25 cellular contexts compared by ENCODE assay signal in genomic region chr1:68188644-68189340, GRCh38. TPM values are rescaled to one million over a fixed set of nuclear protein-coding genes. Genes with fewer than 3 reads are reported as not detected.
DNase-seq lines count a peak whose midpoint lies in the region; ATAC-seq and TF ChIP-seq lines count a peak whose summit lies in the region.
"Had no signal": no experiment of that assay in that cellular context is flagged by ENCODE, and none has a peak within 500 bp of the region (broad histone marks: within the 10 kb centered on the region; RNA-seq: fewer than 3 reads in every experiment).

No MANE protein-coding gene starts in this region.

- H3K4me1 Mint-ChIP-seq in osteocyte (ENCODE audit: unreplicated experiment), result peaks cover 32% of the 10 kb centered on the region
- H3K4me1 Mint-ChIP-seq: stimulated activated naive CD8-positive, alpha-beta T cell treated with anti-CD3 and anti-CD28 coated beads, Interleukin-15, amount 100 ng/mL, for 72 hours had no signal

- H3K27ac Mint-ChIP-seq in osteocyte (ENCODE audit: unreplicated experiment), result peak overlapping the region; percentile 93
- H3K27ac Mint-ChIP-seq: nephron; stimulated activated naive CD8-positive, alpha-beta T cell treated with anti-CD3 and anti-CD28 coated beads, Interleukin-15, amount 100 ng/mL, for 72 hours had no signal

- no peak overlapping the region for H3K4me3 ChIP-seq in ACC112 (ENCODE audit: low read depth, low read length)
- H3K4me3 ChIP-seq in adipocyte (ENCODE audit: low read length), result no peak overlapping the region
- H3K4me3 ChIP-seq in fibroblast of villous mesenchyme (ENCODE audit: low read depth, low read length), result peak overlapping the region; percentile 31
- H3K4me3 ChIP-seq: BLaER1 treated with 17β-estradiol and CSF1 and Interleukin-3, amounts not matched to agents 10 nM and 100 nM; breast epithelium; dorsolateral prefrontal cortex; gastrocnemius medialis; spleen had no signal

- peak overlapping the region; percentile 33 for H3K27ac ChIP-seq in ACC112 (ENCODE audit: low read depth, low read length)
- H3K27ac ChIP-seq: BLaER1 treated with 17β-estradiol and CSF1 and Interleukin-3, amounts not matched to agents 10 nM and 100 nM; breast epithelium; epithelial cell of prostate; gastrocnemius medialis; RWPE1 had no signal

- H3K27me3 Mint-ChIP-seq in osteocyte (ENCODE audit: unreplicated experiment), result no peaks in the 10 kb centered on the region
- H3K27me3 Mint-ChIP-seq: stimulated activated naive CD8-positive, alpha-beta T cell treated with anti-CD3 and anti-CD28 coated beads, Interleukin-15, amount 100 ng/mL, for 72 hours had no signal

- no peak overlapping the region for H2AFZ ChIP-seq in ACC112 (ENCODE audit: low read length, unreplicated experiment)

- no peaks in the 10 kb centered on the region for H3K9me3 ChIP-seq in adipocyte (ENCODE audit: control insufficient read depth, low read length)
- H3K9me3 ChIP-seq: breast epithelium, gastrocnemius medialis, spleen had no signal

- no peak for TF ChIP-seq CTCF in fibroblast of villous mesenchyme (IDR thresholded peaks at IDR 0.05; ENCODE audit: insufficient read depth, low read depth, low read length)
- TF ChIP-seq CTCF in osteocyte (IDR thresholded peaks at IDR 0.05), result no peak

- H3K9ac ChIP-seq in adipocyte (ENCODE audit: low read length), result no peak overlapping the region
- H3K9ac ChIP-seq: BLaER1 treated with 17β-estradiol and CSF1 and Interleukin-3, amounts not matched to agents 10 nM and 100 nM had no signal

- peaks cover 58% of the 10 kb centered on the region for H3K36me3 Mint-ChIP-seq in osteocyte (ENCODE audit: unreplicated experiment)

- peaks cover 11% of the 10 kb centered on the region for H3K4me1 ChIP-seq in ACC112 (ENCODE audit: control insufficient read depth, insufficient read depth, low read length, unreplicated experiment)
- peaks cover 19% of the 10 kb centered on the region for H3K4me1 ChIP-seq in adipocyte (ENCODE audit: control insufficient read depth, insufficient read depth, low read length)
- H3K4me1 ChIP-seq: BLaER1 treated with 17β-estradiol and CSF1 and Interleukin-3, amounts not matched to agents 10 nM and 100 nM; breast epithelium; gastrocnemius medialis; spleen had no signal

- peaks cover 25% of the 10 kb centered on the region for H3K36me3 ChIP-seq in ACC112 (ENCODE audit: insufficient read depth, low read length)
- peaks cover 30% of the 10 kb centered on the region for H3K36me3 ChIP-seq in adipocyte (ENCODE audit: control insufficient read depth, insufficient read depth, low read length, severe bottlenecking)
- H3K36me3 ChIP-seq: BLaER1 treated with 17β-estradiol and CSF1 and Interleukin-3, amounts not matched to agents 10 nM and 100 nM; breast epithelium had no signal

- no peak for ATAC-seq in GM19395 (IDR thresholded peaks at IDR 0.05; ENCODE audit: unreplicated experiment)
- ATAC-seq: gastrocnemius medialis; HCT116; stimulated activated naive CD8-positive, alpha-beta T cell treated with anti-CD3 and anti-CD28 coated beads, Interleukin-15, amount 100 ng/mL, for 72 hours had no signal

- H3K27me3 ChIP-seq in ACC112 (ENCODE audit: insufficient read depth, low read length) (no peaks in the 10 kb centered on the region), adipocyte (replicated peaks; ENCODE audit: control insufficient read depth, insufficient read depth, low read length) (no peaks in the 10 kb centered on the region)
- H3K27me3 ChIP-seq: BLaER1 treated with 17β-estradiol and CSF1 and Interleukin-3, amounts not matched to agents 10 nM and 100 nM; breast epithelium; dorsolateral prefrontal cortex; gastrocnemius medialis; spleen had no signal

- H3K9me3 Mint-ChIP-seq in osteocyte (ENCODE audit: unreplicated experiment), result peaks cover 4% of the 10 kb centered on the region
- H3K9me3 Mint-ChIP-seq: nephron; stimulated activated naive CD8-positive, alpha-beta T cell treated with anti-CD3 and anti-CD28 coated beads, Interleukin-15, amount 100 ng/mL, for 72 hours had no signal

- H3K4me3 Mint-ChIP-seq in osteocyte (ENCODE audit: unreplicated experiment), result no peak overlapping the region
- H3K4me3 Mint-ChIP-seq: nephron; stimulated activated naive CD8-positive, alpha-beta T cell treated with anti-CD3 and anti-CD28 coated beads, Interleukin-15, amount 100 ng/mL, for 72 hours had no signal

- peaks cover 4% of the 10 kb centered on the region for H3K79me2 ChIP-seq in ACC112 (ENCODE audit: control insufficient read depth, insufficient read depth, low read length, unreplicated experiment)

- peak; percentile 32 for DNase-seq in adipocyte (ENCODE audit: low read depth)
- DNase-seq in fibroblast of villous mesenchyme (ENCODE audit: low read depth), result peak; percentile 61
- DNase-seq in osteocyte (ENCODE audit: extremely low spot score, unreplicated experiment), result no peak
- no peak for DNase-seq in HPDE6-E6E7 (ENCODE audit: extremely low spot score)
- no peak for DNase-seq in T-helper 9 cell
- no peak for DNase-seq in posterior vena cava (ENCODE audit: low spot score)
- DNase-seq: activated CD4-positive, alpha-beta T cell treated with anti-CD3 and anti-CD28 coated beads for 1 hour; dorsolateral prefrontal cortex; gastrocnemius medialis; Karpas-422; kidney glomerular epithelial cell; NCI-H1105 treated with DMSO at 0.1 percent for 48 hours; NCI-H526; spleen; stimulated activated CD4-positive, alpha-beta T cell treated with anti-CD3 and anti-CD28 coated beads, Interleukin-4, amount 100 ng/mL, for 24 hours; stimulated activated naive CD8-positive, alpha-beta T cell treated with anti-CD3 and anti-CD28 coated beads, Interleukin-15, amount 100 ng/mL, for 72 hours had no signal

- intact Hi-C loops in posterior vena cava (cut with DNase I), result no loop called here

RNA-seq across cellular contexts. Expression of gene WLS, which starts 43.5 kb away (rescaled TPM):
- total RNA-seq in fibroblast of villous mesenchyme, result 66.1 and 83.8 TPM in 2 replicates
- 334 and 341 TPM in 2 replicates for total RNA-seq in osteocyte
- total RNA-seq in posterior vena cava, result 10 to 100 TPM; 53.3 to 83.6 TPM
- total RNA-seq: activated CD8-positive, alpha-beta memory T cell treated with anti-CD3 and anti-CD28 coated beads for 36 hours had no signal

Comparison
In these comparisons a context has a peak if more than half of its experiments do, and no peak if none do; other contexts are left out.
1. DNase-seq: peak in adipocyte (single experiment) and fibroblast of villous mesenchyme (single experiment); none in osteocyte (single experiment), HPDE6-E6E7 (single experiment), T-helper 9 cell (single experiment) and posterior vena cava (single experiment).